In genomic region chr12:102811125-102811737, GRCh38 we compare ENCODE assay signal across 8 cellular contexts.
A peak's percentile ranks its signal among the peaks of the same experiment; 100 is the strongest.
DNase-seq lines count a peak whose midpoint lies in the region; ATAC-seq and TF ChIP-seq lines count a peak whose summit lies in the region.

No MANE protein-coding gene starts in this region.

- H2AFZ ChIP-seq in HCT116 (ENCODE audit: low read depth, low read length, poor library complexity, severe bottlenecking), result no peak overlapping the region

- no peaks in the 10 kb centered on the region for H3K79me2 ChIP-seq in HCT116 (ENCODE audit: insufficient read depth, low read length)

- RAD21 ChIA-PET in HCT116 (lab: Charles Lee; ENCODE audit: low non-redundant PET in 1 of 2, low total read pairs in 2 of 2, uncharacterized antibody in 2 of 2, unreplicated experiment in 2 of 2), result interaction anchor here in 1 of 2 experiments (0.8 kb wide), 1 partner anchor 43 kb away, joined by 3 read pairs; no protein-coding TSS in a partner anchor

- H3K9me2 ChIP-seq in HCT116 (ENCODE audit: insufficient read depth), result no peaks in the 10 kb centered on the region

- no peaks in the 10 kb centered on the region for H3K9me3 ChIP-seq in HCT116 (ENCODE audit: control insufficient read depth in 1 of 2, insufficient read depth in 1 of 2, low read depth in 1 of 2, low read length in 2 of 2)
- no peaks in the 10 kb centered on the region for H3K9me3 ChIP-seq in esophagus squamous epithelium

- H3K36me3 ChIP-seq in HCT116 (ENCODE audit: control insufficient read depth in 1 of 2, insufficient read depth in 2 of 2, low read length in 2 of 2) (no peaks in the 10 kb centered on the region), esophagus squamous epithelium (no peaks in the 10 kb centered on the region)

- intact Hi-C loops in HCT116 (cut with micrococcal nuclease), result loop anchor here (2.0 to 5.0 kb wide), 3 partner anchors 329 to 1039 kb away; partner anchors contain the start of gene IGF1
- intact Hi-C loops in esophagus squamous epithelium (cut with DNase I), result no loop called here

- no peak overlapping the region for H3K9ac ChIP-seq in HCT116 (ENCODE audit: low read length)

- peak; percentile 64 for ATAC-seq in HCT116
- no peak for ATAC-seq in GM21529 (IDR thresholded peaks at IDR 0.05; ENCODE audit: unreplicated experiment)

- BruUV-seq in HCT116 (replicated peaks; lab: Mats Ljungman, UMichigan), result no TSS peak

- H4K20me1 ChIP-seq in HCT116 (ENCODE audit: insufficient read depth), result no peaks in the 10 kb centered on the region

- CTCF ChIA-PET in HCT116 (lab: Charles Lee) (interaction anchor here (0.6 to 1.5 kb wide), 12 partner anchors 8 to 1038 kb away, joined by 3 to 6 read pairs (median 4); no protein-coding TSS in a partner anchor), RWPE1 (lab: Yijun Ruan, JAX) (interaction anchor here (0.6 to 1.2 kb wide), 5 partner anchors 54 to 1272 kb away, joined by 3 to 9 read pairs (median 3); no protein-coding TSS in a partner anchor)

- POLR2A ChIA-PET in HCT116 (lab: Charles Lee), result no interaction called here
- POLR2A ChIA-PET in RWPE1 (lab: Yijun Ruan, JAX; ENCODE audit: low non-redundant PET), result no interaction called here

- H3K4me3 ChIP-seq in HCT116 (replicated peaks in 1 of 2; ENCODE audit: low read depth in 1 of 2, low read length in 2 of 2) (no peak overlapping the region), esophagus squamous epithelium (no peak overlapping the region)

- DNase-seq in DMS53 (lab: John Stamatoyannopoulos, UW) (peak; percentile 75), HCT116 (ENCODE audit: low read depth, low spot score) (peak; percentile 12), RWPE1 (ENCODE audit: low spot score) (peak; percentile 15), iPS-NIHi11 (ENCODE audit: low spot score) (peak; percentile 50), esophagus squamous epithelium (lab: John Stamatoyannopoulos, UW) (no peak), AG20443 (ENCODE audit: low spot score) (no peak)
- no peak for DNase-seq in activated T-cell treated with anti-CD3 and anti-CD28 coated beads, Interleukin-2, amount 50 U/mL, for 1 hour

- TF ChIP-seq CTCF in HCT116 (IDR thresholded peaks at IDR 0.05 in 2 of 3, conservative IDR thresholded peaks at IDR 0.05 in 1 of 3; ENCODE audit: borderline replicate concordance in 1 of 3, insufficient read depth in 1 of 3, low read depth in 2 of 3, low read length in 2 of 3) (peak; percentile 33 to 73 (median 59); a peak in 5 of 6 replicates), RWPE1 (conservative IDR thresholded peaks at IDR 0.05; ENCODE audit: low read depth) (peak; percentile 31; the same call in 1 of the 2 replicates), esophagus squamous epithelium (IDR thresholded peaks at IDR 0.05) (peak in 3 of 6 experiments; percentile 9 to 12 (median 10))

- no peak overlapping the region for H3K4me2 ChIP-seq in HCT116 (ENCODE audit: low read length)

- H3K27me3 ChIP-seq in HCT116 (ENCODE audit: insufficient read depth, low read length) (peaks cover 8% of the 10 kb centered on the region; the same call in 1 of the 2 replicates), esophagus squamous epithelium (no peaks in the 10 kb centered on the region)

- H3K4me1 ChIP-seq in HCT116 (ENCODE audit: control insufficient read depth in 1 of 2, insufficient read depth in 2 of 2, low read length in 2 of 2) (peaks cover 0 to 6% of the 10 kb centered on the region in 2 experiments; a peak in 1 of 4 replicates), esophagus squamous epithelium (no peaks in the 10 kb centered on the region)

- H3K27ac ChIP-seq in HCT116 (ENCODE audit: low read depth, low read length), result no peak overlapping the region
- H3K27ac ChIP-seq in RWPE1, result no peak overlapping the region
- H3K27ac ChIP-seq in esophagus squamous epithelium, result no peak overlapping the region

- 22 to 23% methylated on average over 5 of the region's 5 CpGs for WGBS in esophagus squamous epithelium, 2 donors

- peak; percentile 66 for TF ChIP-seq RAD21 in HCT116 (IDR thresholded peaks at IDR 0.05; ENCODE audit: low read depth)

- no peak for TF ChIP-seq POLR2A in HCT116 (IDR thresholded peaks at IDR 0.05; ENCODE audit: borderline replicate concordance, extremely low read depth, insufficient read depth, insufficient read length)
- no peak for TF ChIP-seq POLR2A in esophagus squamous epithelium (IDR thresholded peaks at IDR 0.05)

TF ChIP-seq in HCT116, 20 proteins besides CTCF, POLR2A, EP300 and RAD21:
- TF ChIP-seq CEBPB (IDR thresholded peaks at IDR 0.05; ENCODE audit: low read depth), result no peak
- TF ChIP-seq YY1 (IDR thresholded peaks at IDR 0.05; ENCODE audit: extremely low read depth, insufficient replicate concordance, low read depth, low read length), result no peak
- TF ChIP-seq FOSL1 (IDR thresholded peaks at IDR 0.05; ENCODE audit: low read depth), result no peak
- no peak for TF ChIP-seq REST (IDR thresholded peaks at IDR 0.05; ENCODE audit: low read depth)
- TF ChIP-seq ZBTB33 (IDR thresholded peaks at IDR 0.05; ENCODE audit: extremely low read depth, insufficient replicate concordance, low read length), result no peak
- TF ChIP-seq JUND (IDR thresholded peaks at IDR 0.05), result no peak
- no peak for TF ChIP-seq EZH2phosphoT487 (IDR thresholded peaks at IDR 0.05; ENCODE audit: borderline replicate concordance)
- no peak for TF ChIP-seq ELF1 (IDR thresholded peaks at IDR 0.05; ENCODE audit: borderline replicate concordance, low read depth)

Comparison
In these comparisons a context has a peak if more than half of its experiments do, and no peak if none do; other contexts are left out.
1. DNase-seq: peak in DMS53 (single experiment), HCT116 (single experiment), RWPE1 (single experiment) and iPS-NIHi11 (single experiment); none in esophagus squamous epithelium (single experiment), activated T-cell treated with anti-CD3 and anti-CD28 coated beads, Interleukin-2, amount 50 U/mL, for 1 hour (single experiment) and AG20443 (single experiment).